8 cellular contexts compared by ENCODE assay signal in the genomic region with DNA sequence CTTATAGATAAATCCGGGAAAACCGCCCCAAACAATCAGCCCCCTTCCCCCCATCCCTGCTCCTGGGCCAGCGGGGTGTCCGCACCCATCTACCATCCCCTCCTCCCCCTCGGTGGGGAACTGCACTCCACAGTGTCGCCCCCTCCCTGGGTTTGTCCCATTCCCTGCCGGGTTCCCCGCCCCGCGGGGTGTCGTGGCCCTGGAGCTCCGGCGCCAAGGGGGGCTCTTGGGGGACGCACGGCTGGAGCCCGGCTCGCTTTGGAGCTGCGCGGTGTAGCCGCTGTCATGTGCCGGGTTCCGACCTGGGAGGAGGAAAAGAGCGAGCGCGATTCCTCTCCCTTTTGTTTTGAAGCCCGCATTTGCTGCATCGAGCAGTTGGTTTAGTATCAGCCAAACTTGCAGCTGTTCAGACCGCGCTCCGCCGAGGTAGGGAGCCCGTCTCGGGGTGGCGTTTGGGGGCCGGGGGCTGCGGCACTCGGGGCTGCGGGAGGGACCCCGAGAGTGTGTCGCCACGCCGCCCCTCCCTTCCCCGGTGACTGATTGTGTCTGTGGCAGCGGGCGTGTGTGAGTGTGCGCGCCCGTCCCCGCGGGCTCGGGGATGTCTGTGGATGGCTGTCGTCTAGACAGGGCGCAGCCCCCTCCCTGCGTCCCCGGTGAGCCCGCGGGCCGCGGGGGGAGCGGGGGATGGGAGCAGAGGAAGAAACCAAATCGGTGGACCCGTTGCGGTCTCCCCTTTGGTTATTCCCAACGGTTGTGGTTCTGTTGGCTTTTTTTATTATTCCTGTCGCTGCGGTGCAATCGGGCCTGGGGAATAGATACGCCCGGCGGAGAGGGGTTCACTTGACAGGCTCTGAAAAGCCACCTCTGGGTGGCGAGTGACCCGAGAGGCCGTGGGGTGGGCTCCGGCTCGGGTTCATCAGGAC. TPM values are rescaled to one million over a fixed set of nuclear protein-coding genes. Genes with fewer than 3 reads are reported as not detected.
DNase-seq lines count a peak whose midpoint lies in the region; ATAC-seq and TF ChIP-seq lines count a peak whose summit lies in the region.

No MANE protein-coding gene starts in this region.

- CTCF ChIA-PET in AG04449 (lab: Yijun Ruan, JAX): interaction anchor here (1.1 to 2.5 kb wide), 3 partner anchors 59 to 94 kb away, joined by 3 to 9 read pairs (median 4); no protein-coding TSS in a partner anchor

- H3K4me1 ChIP-seq in neural progenitor cell (peaks cover 10% of the 10 kb centered on the region), uterus (no peaks in the 10 kb centered on the region)

- H3K4me1 Mint-ChIP-seq in neural progenitor cell: peaks cover 29% of the 10 kb centered on the region

- H4K20me1 ChIP-seq in neural progenitor cell (ENCODE audit: low read depth): peaks cover 38% of the 10 kb centered on the region

- H3K36me3 ChIP-seq in neural progenitor cell (no peaks in the 10 kb centered on the region), uterus (no peaks in the 10 kb centered on the region)

- H3F3A ChIP-seq in neural progenitor cell (ENCODE audit: low read depth): peaks cover 40% of the 10 kb centered on the region

- no peak for TF ChIP-seq POLR2A in uterus (IDR thresholded peaks at IDR 0.05)

- no peaks in the 10 kb centered on the region for H3K9me3 Mint-ChIP-seq in activated naive CD4-positive, alpha-beta T cell treated with anti-CD3 and anti-CD28 coated beads, Interleukin-2, amount 50 U/mL, for 72 hours
- H3K9me3 Mint-ChIP-seq in neural progenitor cell: no peaks in the 10 kb centered on the region

- H3K4me2 ChIP-seq in neural progenitor cell: peak overlapping the region; percentile 98

- H3K9ac ChIP-seq in neural progenitor cell: no peak overlapping the region

- H3K27ac ChIP-seq in neural progenitor cell (no peak overlapping the region), uterus (peak overlapping the region; percentile 87 to 93)

- TF ChIP-seq CTCF in AG04449 (IDR thresholded peaks at IDR 0.05; ENCODE audit: insufficient read depth, low read length, missing control alignments): no peak
- no peak for TF ChIP-seq CTCF in neural progenitor cell (IDR thresholded peaks at IDR 0.05)
- no peak for TF ChIP-seq CTCF in uterus (IDR thresholded peaks at IDR 0.05)

- H3K27me3 Mint-ChIP-seq in neural progenitor cell (ENCODE audit: insufficient read depth, low read depth): peaks cover 6% of the 10 kb centered on the region

- H3K4me3 Mint-ChIP-seq in neural progenitor cell: peak overlapping the region; percentile 95

- H3K27me3 ChIP-seq in neural progenitor cell: peaks cover 19% of the 10 kb centered on the region
- H3K27me3 ChIP-seq in uterus: no peaks in the 10 kb centered on the region

- ATAC-seq in activated naive CD4-positive, alpha-beta T cell treated with anti-CD3 and anti-CD28 coated beads, Interleukin-2, amount 50 U/mL, for 72 hours: peak; percentile 27

- H3K9me3 ChIP-seq in neural progenitor cell (ENCODE audit: low read depth) (no peaks in the 10 kb centered on the region), uterus (no peaks in the 10 kb centered on the region)

- H3K36me3 Mint-ChIP-seq in activated naive CD4-positive, alpha-beta T cell treated with anti-CD3 and anti-CD28 coated beads, Interleukin-2, amount 50 U/mL, for 72 hours: no peaks in the 10 kb centered on the region
- no peaks in the 10 kb centered on the region for H3K36me3 Mint-ChIP-seq in neural progenitor cell

- POLR2A ChIA-PET in AG04449 (lab: Yijun Ruan, JAX): interaction anchor here (0.8 to 1.0 kb wide), 3 partner anchors 9 to 49 kb away, joined by 3 read pairs; no protein-coding TSS in a partner anchor

- peak overlapping the region; percentile 65 for H2AFZ ChIP-seq in neural progenitor cell (replicated peaks)

- intact Hi-C loops in uterus (cut with DNase I; ENCODE audit: low total_unique reads): no loop called here

- DNase-seq in AG04449 (ENCODE audit: low read depth, low spot score) (no peak), H4 (ENCODE audit: low spot score) (peak; percentile 31), germinal center (ENCODE audit: low spot score) (peak; percentile 12), neural progenitor cell (ENCODE audit: low spot score) (peak; percentile 83), uterus (peak; percentile 47 to 54), HT-29 (ENCODE audit: low spot score) (no peak)
- peak in 1 of 2 donors; percentile 32 for DNase-seq in activated naive CD4-positive, alpha-beta T cell treated with anti-CD3 and anti-CD28 coated beads, Interleukin-2, amount 50 U/mL, for 72 hours (ENCODE audit: low spot score in 2 of 2)

- peaks cover 24% of the 10 kb centered on the region for H3K79me2 ChIP-seq in neural progenitor cell (ENCODE audit: low read depth)

- no peak overlapping the region for H3K27ac Mint-ChIP-seq in activated naive CD4-positive, alpha-beta T cell treated with anti-CD3 and anti-CD28 coated beads, Interleukin-2, amount 50 U/mL, for 72 hours
- no peak overlapping the region for H3K27ac Mint-ChIP-seq in neural progenitor cell

- peak overlapping the region; percentile 93 for H3K4me3 ChIP-seq in AG04449 (ENCODE audit: low read depth, low read length)
- H3K4me3 ChIP-seq in neural progenitor cell: peak overlapping the region; percentile 75
- H3K4me3 ChIP-seq in uterus: peak overlapping the region; percentile 60 to 79

TF ChIP-seq in PFSK-1, 5 proteins besides CTCF, POLR2A, EP300 and RAD21:
- no peak for TF ChIP-seq FOXP2 (optimal IDR thresholded peaks at IDR 0.05; ENCODE audit: borderline replicate concordance, extremely low read depth, extremely low read length, insufficient read depth)
- TF ChIP-seq SIN3A (IDR thresholded peaks at IDR 0.05; ENCODE audit: borderline replicate concordance, insufficient read depth, low read length): peak; percentile 15; the same call in 1 of the 2 replicates

RNA-seq across cellular contexts. Expression of gene CTIF, which starts 0.8 kb away (rescaled TPM):
- 4.7 and 5.0 TPM in 2 replicates for total RNA-seq in H4 (2014; rRNA removed; shearing (Covaris generic))
- polyA plus RNA-seq in PFSK-1 (2012; ENCODE audit: insufficient read length, low read depth): 30.0 TPM
- 1 to 10 TPM; 2.4 to 7.9 TPM for total RNA-seq in activated naive CD4-positive, alpha-beta T cell treated with anti-CD3 and anti-CD28 coated beads, Interleukin-2, amount 50 U/mL, for 72 hours
- total RNA-seq in neural progenitor cell (ENCODE audit: low replicate concordance): 14.7 and 17.6 TPM in 2 replicates
- 10 to 100 TPM; 11.3 to 94.3 (median 48.0) TPM for total RNA-seq in uterus
- 8.3 and 10.4 TPM in 2 replicates for total RNA-seq in HT-29 (2014; rRNA removed; shearing (Covaris generic))

Comparison
In these comparisons a context has a peak if more than half of its experiments do, and no peak if none do; other contexts are left out.
1. DNase-seq: peak in H4 (single experiment), germinal center (single experiment), neural progenitor cell (single experiment) and uterus (2 of 2); none in AG04449 (single experiment) and HT-29 (single experiment).
2. Peak in every context shown above with its lines, with median percentiles within 50 percentile points of each other: H3K4me3 ChIP-seq.